In the genomic region with DNA sequence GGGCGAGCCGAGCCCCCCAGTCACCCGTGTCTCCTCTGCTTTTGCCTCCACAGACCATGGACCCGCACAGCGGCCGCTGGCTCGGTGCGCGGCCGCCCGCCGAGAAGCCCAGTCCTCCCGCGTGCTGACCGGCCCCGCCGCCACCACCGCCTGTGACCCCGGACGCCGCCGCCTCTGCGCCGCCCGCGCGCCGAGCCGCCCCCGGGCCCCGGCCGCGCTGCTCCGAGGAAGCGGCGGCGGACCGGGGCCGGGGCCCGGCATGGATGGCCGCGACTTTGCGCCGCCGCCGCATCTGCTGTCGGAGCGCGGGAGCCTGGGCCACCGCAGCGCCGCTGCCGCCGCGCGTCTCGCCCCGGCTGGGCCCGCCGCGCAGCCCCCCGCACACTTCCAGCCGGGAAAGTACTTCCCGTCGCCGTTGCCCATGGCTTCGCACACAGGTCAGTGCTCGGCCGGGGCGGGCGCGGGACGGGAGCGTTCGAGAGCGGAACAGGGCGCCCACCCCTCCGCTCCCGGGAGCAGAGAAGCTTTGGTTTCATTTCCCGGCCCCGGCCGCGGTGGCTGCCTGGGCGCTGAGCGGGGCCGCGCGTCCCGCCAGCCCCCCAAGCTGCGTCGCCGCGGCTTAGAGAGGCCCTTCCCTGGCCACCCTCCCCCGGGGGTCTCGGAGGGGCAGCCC, we compare ENCODE assay signal across 8 cellular contexts. TPM values are rescaled to one million over a fixed set of nuclear protein-coding genes. Genes with fewer than 3 reads are reported as not detected.
DNase-seq lines count a peak whose midpoint lies in the region; ATAC-seq and TF ChIP-seq lines count a peak whose summit lies in the region.

No MANE protein-coding gene starts in this region.

- TF ChIP-seq CTCF in BJ (IDR thresholded peaks at IDR 0.05; ENCODE audit: insufficient read depth, low read depth, low read length) (no peak), coronary artery (IDR thresholded peaks at IDR 0.05) (no peak)

- no peak for DNase-seq in BJ (ENCODE audit: low read depth)
- peak; percentile 72 for DNase-seq in HuH-7.5 (ENCODE audit: low spot score)
- DNase-seq in coronary artery (ENCODE audit: low spot score), result no peak
- DNase-seq in myocyte (ENCODE audit: low read depth), result peak; percentile 54
- no peak for DNase-seq in AG20443 (ENCODE audit: low spot score)
- DNase-seq in medulla oblongata (ENCODE audit: extremely low spot score), result no peak
- DNase-seq in NCI-H345 (lab: John Stamatoyannopoulos, UW), result no peak

- no peak for ATAC-seq in HG02571 (IDR thresholded peaks at IDR 0.05; ENCODE audit: unreplicated experiment)

- H3K4me3 ChIP-seq in BJ (ENCODE audit: low read depth, low read length) (peak overlapping the region; percentile 43), coronary artery (peak overlapping the region; percentile 97)

- H3K27me3 ChIP-seq in BJ (ENCODE audit: control insufficient read depth, insufficient read depth, low read length), result no peaks in the 10 kb centered on the region

- peak overlapping the region; percentile 97 to 99 for H3K27ac ChIP-seq in coronary artery

- CTCF ChIA-PET in BJ (lab: Yijun Ruan, JAX), result interaction anchor here (0.6 to 1.4 kb wide), 3 partner anchors 90 to 147 kb away, joined by 3 to 4 read pairs (median 3); no protein-coding TSS in a partner anchor

- H3K36me3 ChIP-seq in BJ (ENCODE audit: control insufficient read depth, insufficient read depth, low read length), result no peaks in the 10 kb centered on the region

- POLR2A ChIA-PET in BJ (lab: Charles Lee), result no interaction called here

RNA-seq across cellular contexts. Expression of a gene that starts 4.4 kb away (rescaled TPM):
- 2.3 and 3.1 TPM in 2 replicates for polyA plus RNA-seq in BJ (2011; rRNA removed)
- polyA minus RNA-seq in BJ (2011; rRNA and poly(A)+ RNA removed), result 2.9 and 3.4 TPM in 2 replicates
- 5.5 and 5.7 TPM in 2 replicates for total RNA-seq in myocyte
- polyA plus RNA-seq in myocyte (2012), result 7.3 TPM

Comparison
In these comparisons a context has a peak if more than half of its experiments do, and no peak if none do; other contexts are left out.
1. DNase-seq: peak in HuH-7.5 (single experiment) and myocyte (single experiment); none in BJ (single experiment), coronary artery (single experiment), AG20443 (single experiment), medulla oblongata (single experiment) and NCI-H345 (single experiment).